In the genomic region with DNA sequence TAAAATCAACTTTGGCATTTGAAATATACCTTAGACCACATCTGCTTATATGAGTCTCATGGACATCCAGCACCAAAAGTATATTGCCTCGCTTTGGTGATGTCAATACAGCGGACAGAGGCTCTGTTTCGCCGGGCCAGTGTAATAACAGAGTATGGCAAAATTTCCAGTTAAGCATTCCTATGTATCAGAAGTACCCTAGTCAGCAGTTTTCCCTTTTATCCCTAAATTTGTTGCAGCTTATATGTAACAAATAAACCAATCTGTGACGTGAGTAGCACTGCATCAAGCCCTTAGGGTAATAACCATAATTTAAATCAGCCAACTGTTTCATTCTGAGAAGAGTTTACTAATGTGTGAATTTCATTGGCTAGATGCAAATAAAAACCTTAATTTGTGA, we compare ENCODE assay signal across 19 cellular contexts.
DNase-seq lines count a peak whose midpoint lies in the region; ATAC-seq, FAIRE-seq and TF ChIP-seq lines count a peak whose summit lies in the region.
"Had no signal": no experiment of that assay in that cellular context is flagged by ENCODE, and none has a peak within 500 bp of the region (broad histone marks: within the 10 kb centered on the region; RNA-seq: fewer than 3 reads in every experiment).

No MANE protein-coding gene starts in this region.

- no peak overlapping the region for H2AK5ac ChIP-seq in IMR-90 (ENCODE audit: low read depth, low read length)

- H3K9me3 ChIP-seq in A549, result no peaks in the 10 kb centered on the region
- H3K9me3 ChIP-seq in IMR-90 (ENCODE audit: control insufficient read depth, insufficient read depth, low read length), result no peaks in the 10 kb centered on the region
- peaks cover 7% of the 10 kb centered on the region; the same call in 1 of the 2 replicates for H3K9me3 ChIP-seq in K562 (replicated peaks; ENCODE audit: control insufficient read depth, insufficient read depth, low read depth, low read length)
- H3K9me3 ChIP-seq: BLaER1 treated with 17β-estradiol and CSF1 and Interleukin-3, amounts not matched to agents 10 nM and 100 nM; Caco-2 had no signal

- H3K14ac ChIP-seq in IMR-90 (replicated peaks; ENCODE audit: low read depth, low read length), result no peak overlapping the region

- intact Hi-C loops in IMR-90 (cut with micrococcal nuclease), result no loop called here
- intact Hi-C loops in K562 (cut with micrococcal nuclease), result no loop called here

- H3K23ac ChIP-seq in IMR-90 (ENCODE audit: low read depth, low read length), result no peak overlapping the region

- H2AFZ ChIP-seq in IMR-90 (replicated peaks; ENCODE audit: low read length, poor library complexity) (no peak overlapping the region), K562 (ENCODE audit: low read depth, low read length) (no peak overlapping the region)

- dilution Hi-C loops in IMR-90 (cut with HindIII; ENCODE audit: low sequenced_read_pairs, unreplicated experiment), result no loop called here

- ATAC-seq in A549, result no peak
- no peak for ATAC-seq in IMR-90 (ENCODE audit: low read depth)
- ATAC-seq in K562, result peak; percentile 8; the same call in 2 of the 3 replicates
- ATAC-seq in GM21526 (IDR thresholded peaks at IDR 0.05; ENCODE audit: low FRiP score, unreplicated experiment), result no peak
- ATAC-seq in omental fat pad (ENCODE audit: low FRiP score), result no peak
- ATAC-seq in HG02571 (IDR thresholded peaks at IDR 0.05; ENCODE audit: unreplicated experiment), result no peak
- ATAC-seq: CD8-positive, alpha-beta T cell had no signal

- TF ChIP-seq CTCF in A549 (IDR thresholded peaks at IDR 0.05), result no peak
- no peak for TF ChIP-seq CTCF in IMR-90 (conservative IDR thresholded peaks at IDR 0.05; ENCODE audit: low read depth, low read length)
- no peak for TF ChIP-seq CTCF in K562 (IDR thresholded peaks at IDR 0.05 in 2 of 3, conservative IDR thresholded peaks at IDR 0.05 in 1 of 3; ENCODE audit: insufficient read depth in 2 of 3, low read depth in 1 of 3, low read length in 3 of 3)
- TF ChIP-seq CTCF in omental fat pad (IDR thresholded peaks at IDR 0.05), result no peak

- no peak overlapping the region for H3K56ac ChIP-seq in IMR-90 (ENCODE audit: extremely low read depth, insufficient read depth, low read length)

- CTCF ChIA-PET in A549 (lab: Yijun Ruan, JAX) (no interaction called here), IMR-90 (lab: Yijun Ruan, JAX) (no interaction called here), K562 (lab: Yijun Ruan, JAX; ENCODE audit: low intra/inter-chr PET ratio) (no interaction called here)

- TF ChIP-seq POLR2A in A549 (IDR thresholded peaks at IDR 0.05; ENCODE audit: low read length), result no peak
- no peak for TF ChIP-seq POLR2A in IMR-90 (IDR thresholded peaks at IDR 0.05; ENCODE audit: low read depth, low read length)
- no peak for TF ChIP-seq POLR2A in K562 (conservative IDR thresholded peaks at IDR 0.05)

- H2AK9ac ChIP-seq in IMR-90 (replicated peaks; ENCODE audit: low read depth, low read length, poor library complexity), result no peak overlapping the region

- TF ChIP-seq EP300 in A549 (IDR thresholded peaks at IDR 0.05) (no peak), K562 (IDR thresholded peaks at IDR 0.05; ENCODE audit: low read length) (no peak)

- BruUV-seq in IMR-90 (replicated peaks; lab: Mats Ljungman, UMichigan), result no TSS peak
- no TSS peak for BruUV-seq in K562 (replicated peaks; lab: Mats Ljungman, UMichigan)

- no peaks in the 10 kb centered on the region for H3K79me1 ChIP-seq in IMR-90 (ENCODE audit: low read depth in 1 of 2, low read length in 2 of 2)

- H3K18ac ChIP-seq in IMR-90 (ENCODE audit: low read depth, low read length), result no peak overlapping the region

- no peak for DNase-seq in A549 (ENCODE audit: low read depth in 1 of 2, low spot score in 1 of 2)
- no peak for DNase-seq in IMR-90
- DNase-seq in K562 (ENCODE audit: extremely low read depth in 1 of 4, low spot score in 3 of 4), result no peak
- no peak for DNase-seq in omental fat pad (ENCODE audit: low spot score)
- DNase-seq: 8988T; AML-193; Caco-2; Calu3; CD4-positive, alpha-beta T cell; CD8-positive, alpha-beta T cell; DMS79 treated with DMSO at 0.1 percent for 48 hours; GF-D8 had no signal

- H3K79me2 ChIP-seq in K562 (ENCODE audit: control insufficient read depth, insufficient read depth, low read length), result peaks cover 94% of the 10 kb centered on the region

- in situ Hi-C loops in IMR-90 (cut with MboI; ENCODE audit: low sequenced_read_pairs) (no loop called here), K562 (cut with MboI) (no loop called here)

- no peaks in the 10 kb centered on the region for H3K4me1 ChIP-seq in A549
- H3K4me1 ChIP-seq in IMR-90 (ENCODE audit: control insufficient read depth, insufficient read depth, low read length), result no peaks in the 10 kb centered on the region
- no peaks in the 10 kb centered on the region for H3K4me1 ChIP-seq in K562 (replicated peaks in 1 of 2; ENCODE audit: control insufficient read depth in 2 of 2, insufficient read depth in 2 of 2, low read length in 2 of 2)
- H3K4me1 ChIP-seq: BLaER1 treated with 17β-estradiol and CSF1 and Interleukin-3, amounts not matched to agents 10 nM and 100 nM; Caco-2 had no signal

- FAIRE-seq in A549 (lab: Jason Lieb, UNC) (no peak), K562 (lab: Jason Lieb, UNC) (no peak)
- FAIRE-seq: D721Med, G401.6, GM12891 had no signal

- TF ChIP-seq RAD21 in A549 (conservative IDR thresholded peaks at IDR 0.05 in 1 of 2, IDR thresholded peaks at IDR 0.05 in 1 of 2) (no peak), IMR-90 (IDR thresholded peaks at IDR 0.05; ENCODE audit: low read length) (no peak), K562 (CRISPR knock-in tag; conservative IDR thresholded peaks at IDR 0.05 in 1 of 2, IDR thresholded peaks at IDR 0.05 in 1 of 2) (no peak)

- H3K27ac ChIP-seq in A549, result no peak overlapping the region
- H3K27ac ChIP-seq in IMR-90 (ENCODE audit: insufficient read depth, low read length), result no peak overlapping the region
- H3K27ac ChIP-seq in K562 (ENCODE audit: extremely low read depth, low read depth, low read length), result no peak overlapping the region; the same call in 1 of the 3 replicates
- H3K27ac ChIP-seq: BLaER1 treated with 17β-estradiol and CSF1 and Interleukin-3, amounts not matched to agents 10 nM and 100 nM; C4-2B had no signal

- no peak overlapping the region for H3K4ac ChIP-seq in IMR-90 (ENCODE audit: low read depth, low read length)

- H3K36me3 ChIP-seq in IMR-90 (ENCODE audit: control insufficient read depth, insufficient read depth, low read length) (no peaks in the 10 kb centered on the region), K562 (ENCODE audit: control insufficient read depth, insufficient read depth, low read length) (peaks cover 16% of the 10 kb centered on the region; the same call in 1 of the 3 replicates)
- H3K36me3 ChIP-seq: BLaER1 treated with 17β-estradiol and CSF1 and Interleukin-3, amounts not matched to agents 10 nM and 100 nM had no signal

- no peak overlapping the region for H4K8ac ChIP-seq in IMR-90 (ENCODE audit: low read depth in 2 of 2, low read length in 2 of 2)

- H4K20me1 ChIP-seq in IMR-90 (ENCODE audit: insufficient read depth, low read length), result no peaks in the 10 kb centered on the region
- H4K20me1 ChIP-seq in K562 (replicated peaks; ENCODE audit: control insufficient read depth, insufficient read depth, low read length), result no peaks in the 10 kb centered on the region
- H4K20me1 ChIP-seq: BLaER1 treated with 17β-estradiol and CSF1 and Interleukin-3, amounts not matched to agents 10 nM and 100 nM had no signal

- no peak overlapping the region for H2BK15ac ChIP-seq in IMR-90 (ENCODE audit: low read depth, low read length)

- H3K4me2 ChIP-seq in A549 (no peak overlapping the region), IMR-90 (ENCODE audit: low read depth, low read length) (no peak overlapping the region), K562 (ENCODE audit: insufficient read depth, low read length) (no peak overlapping the region)
- H3K4me2 ChIP-seq: BLaER1 treated with 17β-estradiol and CSF1 and Interleukin-3, amounts not matched to agents 10 nM and 100 nM had no signal

- no peak overlapping the region for H4K5ac ChIP-seq in IMR-90 (ENCODE audit: low read depth, low read length)

- H2BK20ac ChIP-seq in IMR-90 (ENCODE audit: low read depth, low read length), result no peak overlapping the region

- 31% methylated on average over 5 of the region's 5 CpGs for WGBS in A549 (ENCODE audit: missing lambda C conversion rate)
- WGBS in IMR-90 (ENCODE audit: extremely low coverage in 2 of 2, insufficient read length in 1 of 2), 2 experiments, result no CpG with 5 or more reads among the region's 5 CpGs
- 76% methylated on average over 5 of the region's 5 CpGs for WGBS in K562 (ENCODE audit: insufficient coverage, low coverage, missing lambda C conversion rate)

- no peak overlapping the region for H3K9ac ChIP-seq in IMR-90 (ENCODE audit: low read depth, low read length)
- H3K9ac ChIP-seq in K562 (ENCODE audit: insufficient read depth in 1 of 2, low read depth in 2 of 2, low read length in 2 of 2), result no peak overlapping the region
- H3K9ac ChIP-seq: BLaER1 treated with 17β-estradiol and CSF1 and Interleukin-3, amounts not matched to agents 10 nM and 100 nM had no signal

- H2BK120ac ChIP-seq in IMR-90 (ENCODE audit: low read depth, low read length), result no peak overlapping the region

- POLR2A ChIA-PET in A549 (lab: Yijun Ruan, JAX), result no interaction called here
- POLR2A ChIA-PET in IMR-90 (lab: Charles Lee; ENCODE audit: unreplicated experiment), result no interaction called here
- POLR2A ChIA-PET in K562 (lab: Yijun Ruan, JAX), result interaction anchor here (0.6 to 0.9 kb wide), 2 partner anchors 12 to 419 kb away, joined by 3 to 5 read pairs; no protein-coding TSS in a partner anchor

- H3K9me1 ChIP-seq in IMR-90 (ENCODE audit: insufficient read depth, low read length) (no peaks in the 10 kb centered on the region), K562 (ENCODE audit: control insufficient read depth, insufficient read depth, low read length) (no peaks in the 10 kb centered on the region)

- H3K27me3 ChIP-seq in IMR-90 (ENCODE audit: control insufficient read depth, insufficient read depth, low read length) (no peaks in the 10 kb centered on the region), K562 (ENCODE audit: control insufficient read depth in 2 of 2, insufficient read depth in 2 of 2, low read length in 2 of 2) (no peaks in the 10 kb centered on the region)
- H3K27me3 ChIP-seq: BLaER1 treated with 17β-estradiol and CSF1 and Interleukin-3, amounts not matched to agents 10 nM and 100 nM had no signal

- no peak overlapping the region for H2BK5ac ChIP-seq in IMR-90 (ENCODE audit: low read depth, low read length, poor library complexity, severe bottlenecking)

- H4K91ac ChIP-seq in IMR-90 (ENCODE audit: insufficient read depth, low read depth, low read length), result no peak overlapping the region

- H3K4me3 ChIP-seq in A549 (no peak overlapping the region), IMR-90 (ENCODE audit: insufficient read depth, low read depth, low read length) (no peak overlapping the region), K562 (no peak overlapping the region)
- H3K4me3 ChIP-seq: BLaER1 treated with 17β-estradiol and CSF1 and Interleukin-3, amounts not matched to agents 10 nM and 100 nM had no signal

TF ChIP-seq in A549, 52 proteins besides CTCF, POLR2A, EP300 and RAD21 (continues in another document):
- TF ChIP-seq MAFK (IDR thresholded peaks at IDR 0.05; ENCODE audit: partially characterized antibody), result peak; percentile 54

TF ChIP-seq in IMR-90, 13 proteins besides CTCF, POLR2A, EP300 and RAD21 (continues in another document):
- peak; percentile 73 for TF ChIP-seq MAFK (IDR thresholded peaks at IDR 0.05; ENCODE audit: low read depth, low read length)

TF ChIP-seq in K562, 482 proteins besides CTCF, POLR2A, EP300 and RAD21 (continues in another document):
- peak; percentile 85 for TF ChIP-seq MAFG (tag; conservative IDR thresholded peaks at IDR 0.05)

Comparison
In these comparisons a context has a peak if more than half of its experiments do, and no peak if none do; other contexts are left out.
1. Of the 35 proteins assayed by ChIP-seq in both K562 and A549: peak only in K562: none; only in A549: none; in both: MAFK; in neither: 34.